In genomic region chr7:54757711-54758110, GRCh38 we compare ENCODE assay signal across 9 cellular contexts. TPM values are rescaled to one million over a fixed set of nuclear protein-coding genes. Genes with fewer than 3 reads are reported as not detected.
DNase-seq lines count a peak whose midpoint lies in the region; ATAC-seq, FAIRE-seq and TF ChIP-seq lines count a peak whose summit lies in the region.
"Had no signal": no experiment of that assay in that cellular context is flagged by ENCODE, and none has a peak within 500 bp of the region (broad histone marks: within the 10 kb centered on the region; RNA-seq: fewer than 3 reads in every experiment).

No MANE protein-coding gene starts in this region.

- intact Hi-C loops in activated CD4-positive, alpha-beta T cell treated with anti-CD3 and anti-CD28 coated beads, Interleukin-2, amount 10 ng/mL, durations not matched to agents 24 days and 14 days (cut with micrococcal nuclease), result loop anchor here (5.0 to 10.0 kb wide), 2 partner anchors 240 to 1127 kb away; partner anchors contain the start of gene ZNF713

- H3K9me1 ChIP-seq in keratinocyte (ENCODE audit: control insufficient read depth, extremely low read depth, insufficient read depth, low read length), result no peaks in the 10 kb centered on the region

- peak overlapping the region; percentile 98 for H3K4me2 ChIP-seq in keratinocyte (ENCODE audit: control insufficient read depth, extremely low read depth, insufficient read depth, low read depth, low read length)

- H3K27me3 ChIP-seq in keratinocyte (ENCODE audit: control insufficient read depth, extremely low read depth, insufficient read depth, low read length), result no peaks in the 10 kb centered on the region
- peaks cover 3% of the 10 kb centered on the region for H3K27me3 ChIP-seq in thymus (ENCODE audit: control insufficient read depth, insufficient read depth)

- H3K27ac ChIP-seq in keratinocyte (ENCODE audit: control insufficient read depth, insufficient read depth, low read length) (peak overlapping the region; percentile 97), thymus (ENCODE audit: low read depth) (no peak overlapping the region)

- peaks cover 10% of the 10 kb centered on the region for H3K4me1 ChIP-seq in keratinocyte (ENCODE audit: control insufficient read depth, extremely low read depth, insufficient read depth, low read length)
- H3K4me1 ChIP-seq in thymus (ENCODE audit: control insufficient read depth, insufficient read depth, low read length), result peaks cover 7% of the 10 kb centered on the region

- no peaks in the 10 kb centered on the region for H3K9me3 Mint-ChIP-seq in activated CD4-positive, alpha-beta T cell treated with anti-CD3 and anti-CD28 coated beads, Interleukin-2, amount 10 ng/mL, durations not matched to agents 24 days and 14 days
- no peaks in the 10 kb centered on the region for H3K9me3 Mint-ChIP-seq in activated naive CD4-positive, alpha-beta T cell treated with anti-CD3 and anti-CD28 coated beads, Interleukin-2, amount 50 U/mL, for 72 hours

- no peak for TF ChIP-seq CTCF in keratinocyte (optimal IDR thresholded peaks at IDR 0.05 in 1 of 3, IDR thresholded peaks at IDR 0.05 in 1 of 3, conservative IDR thresholded peaks at IDR 0.05 in 1 of 3; ENCODE audit: extremely low read depth in 1 of 3, insufficient read depth in 2 of 3, low read length in 3 of 3)

- peak overlapping the region; percentile 98 for H3K9ac ChIP-seq in keratinocyte (ENCODE audit: control insufficient read depth, extremely low read depth, insufficient read depth, low read length)

- H3K36me3 Mint-ChIP-seq in activated CD4-positive, alpha-beta T cell treated with anti-CD3 and anti-CD28 coated beads, Interleukin-2, amount 10 ng/mL, durations not matched to agents 24 days and 14 days (ENCODE audit: low read depth), result peaks cover 34% of the 10 kb centered on the region
- H3K36me3 Mint-ChIP-seq in activated naive CD4-positive, alpha-beta T cell treated with anti-CD3 and anti-CD28 coated beads, Interleukin-2, amount 50 U/mL, for 72 hours, result peaks cover 20 to 22% of the 10 kb centered on the region in 2 donors

- H4K20me1 ChIP-seq in keratinocyte (ENCODE audit: control insufficient read depth, extremely low read depth, insufficient read depth, low read length), result peaks cover 4% of the 10 kb centered on the region

- peaks cover 8 to 14% of the 10 kb centered on the region in 2 experiments for H3K36me3 ChIP-seq in keratinocyte (ENCODE audit: control insufficient read depth in 2 of 2, extremely low read depth in 1 of 2, insufficient read depth in 2 of 2, low read length in 2 of 2)
- H3K36me3 ChIP-seq in thymus (ENCODE audit: control insufficient read depth, insufficient read depth), result no peaks in the 10 kb centered on the region

- peaks cover 6% of the 10 kb centered on the region for H3K27me3 Mint-ChIP-seq in activated CD4-positive, alpha-beta T cell treated with anti-CD3 and anti-CD28 coated beads, Interleukin-2, amount 10 ng/mL, durations not matched to agents 24 days and 14 days

- H3K9me3 ChIP-seq in keratinocyte (ENCODE audit: control insufficient read depth, low read depth, low read length) (no peaks in the 10 kb centered on the region), thymus (ENCODE audit: control insufficient read depth) (no peaks in the 10 kb centered on the region)

- peaks cover 30% of the 10 kb centered on the region for H3K4me1 Mint-ChIP-seq in activated CD4-positive, alpha-beta T cell treated with anti-CD3 and anti-CD28 coated beads, Interleukin-2, amount 10 ng/mL, durations not matched to agents 24 days and 14 days

- H3K79me2 ChIP-seq in keratinocyte (ENCODE audit: control insufficient read depth, insufficient read depth, low read length), result peaks cover 55% of the 10 kb centered on the region

- ATAC-seq in activated naive CD4-positive, alpha-beta T cell treated with anti-CD3 and anti-CD28 coated beads, Interleukin-2, amount 50 U/mL, for 72 hours, result no peak
- ATAC-seq in HG03025 (IDR thresholded peaks at IDR 0.05; ENCODE audit: low FRiP score, unreplicated experiment) (no peak), HG03460 (IDR thresholded peaks at IDR 0.05; ENCODE audit: unreplicated experiment) (no peak)
- ATAC-seq: activated CD4-positive, CD25-positive, alpha-beta regulatory T cell treated with anti-CD3 and anti-CD28 coated beads, Interleukin-2, amount 50 U/mL, for 24 hours had no signal

- dilution Hi-C loops in keratinocyte (cut with MboI; ENCODE audit: extremely low pct_ligation_motif_present, low sequenced_read_pairs), result no loop called here

- FAIRE-seq in keratinocyte (lab: Jason Lieb, UNC), result no peak

- peak overlapping the region; percentile 38 for H3K27ac Mint-ChIP-seq in activated CD4-positive, alpha-beta T cell treated with anti-CD3 and anti-CD28 coated beads, Interleukin-2, amount 10 ng/mL, durations not matched to agents 24 days and 14 days
- H3K27ac Mint-ChIP-seq in activated naive CD4-positive, alpha-beta T cell treated with anti-CD3 and anti-CD28 coated beads, Interleukin-2, amount 50 U/mL, for 72 hours, result peak overlapping the region; percentile 52 to 96

- no peak for DNase-seq in activated CD4-positive, alpha-beta T cell treated with anti-CD3 and anti-CD28 coated beads, Interleukin-2, amount 10 ng/mL, durations not matched to agents 24 days and 14 days
- no peak for DNase-seq in activated CD4-positive, alpha-beta T cell treated with anti-CD3 and anti-CD28 coated beads, Interleukin-2, amount 50 U/mL, for 48 hours
- no peak for DNase-seq in activated naive CD4-positive, alpha-beta T cell treated with anti-CD3 and anti-CD28 coated beads, Interleukin-2, amount 50 U/mL, for 72 hours (ENCODE audit: low spot score in 2 of 2)
- DNase-seq in keratinocyte (ENCODE audit: low read depth, low spot score) (no peak), T1000 (lab: John Stamatoyannopoulos, UW) (no peak)

- peak overlapping the region; percentile 97 for H3K4me3 Mint-ChIP-seq in activated CD4-positive, alpha-beta T cell treated with anti-CD3 and anti-CD28 coated beads, Interleukin-2, amount 10 ng/mL, durations not matched to agents 24 days and 14 days

- WGBS in thymus, result 90% methylated on average over 6 of the region's 6 CpGs

- H2AFZ ChIP-seq in keratinocyte (ENCODE audit: control insufficient read depth, low read length), result no peak overlapping the region

- peak overlapping the region; percentile 95 to 99 (median 98) for H3K4me3 ChIP-seq in keratinocyte (ENCODE audit: control insufficient read depth in 2 of 3, extremely low read depth in 1 of 3, insufficient read depth in 2 of 3, low read depth in 1 of 3, low read length in 3 of 3)
- peak overlapping the region; percentile 91 for H3K4me3 ChIP-seq in thymus (ENCODE audit: low read length)

RNA-seq across cellular contexts. Expression of gene SEC61G, which starts 1.3 kb away (rescaled TPM):
- 170 and 176 TPM in 2 replicates for total RNA-seq in activated CD4-positive, alpha-beta T cell treated with anti-CD3 and anti-CD28 coated beads, Interleukin-2, amount 10 ng/mL, durations not matched to agents 24 days and 14 days
- 100 to 1,000 TPM in 1 of 2 donors, 10 to 100 TPM in 1; 95.1 to 161 TPM for total RNA-seq in activated naive CD4-positive, alpha-beta T cell treated with anti-CD3 and anti-CD28 coated beads, Interleukin-2, amount 50 U/mL, for 72 hours
- polyA plus RNA-seq in keratinocyte (96.3 to 308 TPM (median 191 TPM) in 3 replicates), thymus (357 TPM)
- polyA plus RNA-seq in keratinocyte (2011; ENCODE audit: low read depth), result 286 TPM
- polyA plus RNA-seq in keratinocyte (2011; cell fraction: cytosol; rRNA removed), result 249 and 356 TPM in 2 replicates
- polyA plus RNA-seq in keratinocyte (2011; cell fraction: nucleus; rRNA removed), result 54.0 and 117 TPM in 2 replicates
- polyA plus RNA-seq in keratinocyte (2012; ENCODE audit: low replicate concordance), result 327 and 349 TPM in 2 replicates
- 7.7 to 190 TPM (median 87.4 TPM) in 3 replicates for polyA minus RNA-seq in keratinocyte
- 91.9 TPM for polyA minus RNA-seq in keratinocyte (2011; cell fraction: cytosol; rRNA and poly(A)+ RNA removed)
- polyA minus RNA-seq in keratinocyte (2011; cell fraction: nucleus; rRNA and poly(A)+ RNA removed), result 15.8 and 26.7 TPM in 2 replicates
